In the genomic region with DNA sequence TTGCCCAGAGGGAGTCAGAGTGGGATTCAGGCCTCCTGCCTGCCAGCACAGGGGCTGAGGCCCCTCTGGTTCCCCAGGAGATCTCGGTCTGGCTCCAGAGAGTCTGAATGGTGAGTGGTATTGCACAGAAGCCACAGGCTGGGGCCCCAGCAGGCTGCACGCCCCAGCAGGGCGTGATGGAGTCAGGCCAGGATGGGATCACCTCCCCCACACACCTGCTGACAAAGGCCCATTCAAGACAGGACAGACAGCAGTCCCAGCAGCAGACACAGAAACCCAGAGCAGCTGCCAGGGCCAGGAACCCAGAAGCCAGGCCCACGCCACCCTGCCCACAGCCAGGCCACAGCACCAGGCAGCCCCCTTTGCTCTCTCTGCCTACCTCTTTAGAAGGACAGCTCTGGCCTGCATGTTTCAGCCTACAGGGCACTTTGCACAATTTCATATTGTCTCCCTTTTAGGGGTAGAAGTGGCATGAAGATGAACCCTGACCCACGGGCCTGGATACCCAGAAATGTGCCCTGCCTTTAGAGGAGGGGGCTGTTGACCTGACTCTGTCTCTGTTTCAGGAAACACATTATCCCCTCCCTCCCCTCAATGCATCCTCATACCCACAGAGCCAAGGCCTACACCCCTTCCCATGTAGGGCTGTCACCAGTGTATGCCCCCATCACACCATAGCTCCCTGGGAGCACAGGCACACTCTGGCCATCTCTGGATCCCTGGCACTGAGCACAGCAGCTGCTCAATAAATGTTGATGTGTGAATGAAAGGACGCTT, we compare ENCODE assay signal across 12 cellular contexts. TPM values are rescaled to one million over a fixed set of nuclear protein-coding genes. Genes with fewer than 3 reads are reported as not detected.
DNase-seq lines count a peak whose midpoint lies in the region; ATAC-seq and TF ChIP-seq lines count a peak whose summit lies in the region.
"Had no signal": no experiment of that assay in that cellular context is flagged by ENCODE, and none has a peak within 500 bp of the region (broad histone marks: within the 10 kb centered on the region; RNA-seq: fewer than 3 reads in every experiment).

No MANE protein-coding gene starts in this region.

- ATAC-seq in lung (ENCODE audit: insufficient read depth, low FRiP score): no peak
- ATAC-seq in GM19023 (IDR thresholded peaks at IDR 0.05; ENCODE audit: unreplicated experiment): no peak

- peak overlapping the region in 1 of 2 donors; percentile 35 for H3K27ac ChIP-seq in lung (ENCODE audit: low read depth in 1 of 2, low read length in 1 of 2)
- peak overlapping the region in 3 of 4 donors; percentile 34 to 74 (median 70) for H3K27ac ChIP-seq in tibial nerve

- 71 to 83% methylated on average over 6 of the region's 6 CpGs for WGBS in lung, 2 donors
- WGBS in tibial nerve, 2 donors: 57 to 71% methylated on average over 3 to 4 of the region's 6 CpGs

- CTCF ChIA-PET in GM10248 (lab: Yijun Ruan, JAX): interaction anchor here (1.2 kb wide), 1 partner anchor 63 kb away, joined by 3 read pairs; no protein-coding TSS in a partner anchor

- peak in 1 of 2 donors; percentile 56 for TF ChIP-seq EP300 in tibial nerve (IDR thresholded peaks at IDR 0.05)

- POLR2A ChIA-PET in GM10248 (lab: Yijun Ruan, JAX): no interaction called here

- TF ChIP-seq POLR2A in tibial nerve (IDR thresholded peaks at IDR 0.05): no peak

- H3K27me3 ChIP-seq in lung (ENCODE audit: control insufficient read depth, insufficient read depth): no peaks in the 10 kb centered on the region
- H3K27me3 ChIP-seq in tibial nerve: peaks cover 0 to 21% of the 10 kb centered on the region in 2 donors

- H3K4me3 ChIP-seq in lung: no peak overlapping the region
- no peak overlapping the region for H3K4me3 ChIP-seq in tibial nerve

- peaks cover 7 to 11% of the 10 kb centered on the region in 2 donors for H3K4me1 ChIP-seq in lung (ENCODE audit: control insufficient read depth in 2 of 2, insufficient read depth in 2 of 2, low read length in 2 of 2)
- H3K4me1 ChIP-seq in tibial nerve: peaks cover 0 to 32% (median 3%) of the 10 kb centered on the region in 4 donors

- DNase-seq in activated effector memory CD4-positive, alpha-beta T cell treated with anti-CD3 and anti-CD28 coated beads, Interleukin-2, amount 50 U/mL, for 16 hours: peak; percentile 50
- no peak for DNase-seq in activated effector memory CD4-positive, alpha-beta T cell treated with Interleukin-2 at 50 U/mL for 16 hours
- DNase-seq in NCI-H69 (lab: John Stamatoyannopoulos, UW) (peak; percentile 92), lung (ENCODE audit: low spot score) (peak; percentile 14), tibial nerve (ENCODE audit: low spot score in 2 of 2) (no peak), GM10248 (ENCODE audit: extremely low spot score) (no peak), cortex of kidney (lab: John Stamatoyannopoulos, UW) (no peak)
- DNase-seq: activated T-cell treated with anti-CD3 and anti-CD28 coated beads, Interleukin-2, amount 50 U/mL, for 72 hours; dermis blood vessel endothelial cell; stimulated activated CD4-positive, alpha-beta T cell treated with anti-CD3 and anti-CD28 coated beads, Interleukin-4, amount 100 ng/mL, for 4 hours; T1000 had no signal

- TF ChIP-seq CTCF in lung (IDR thresholded peaks at IDR 0.05; ENCODE audit: control extremely low read depth, extremely low read depth) (no peak), tibial nerve (IDR thresholded peaks at IDR 0.05) (no peak), GM10248 (IDR thresholded peaks at IDR 0.05; ENCODE audit: control extremely low read depth, extremely low read depth, low read depth, missing control alignments) (no peak)

- no peaks in the 10 kb centered on the region for H3K36me3 ChIP-seq in lung (ENCODE audit: control insufficient read depth in 2 of 2, insufficient read depth in 2 of 2, low read length in 2 of 2)
- no peaks in the 10 kb centered on the region for H3K36me3 ChIP-seq in tibial nerve

- H3K9me3 ChIP-seq in lung (ENCODE audit: control insufficient read depth in 2 of 2, insufficient read depth in 1 of 2, low read length in 1 of 2) (no peaks in the 10 kb centered on the region), tibial nerve (no peaks in the 10 kb centered on the region)

RNA-seq across cellular contexts. Expression of gene FXYD6, which starts 6.1 kb away (rescaled TPM):
- total RNA-seq in lung (10 to 100 TPM; 45.7 to 70.0 TPM), tibial nerve (10 to 100 TPM; 29.4 to 74.1 (median 65.7) TPM)
- polyA plus RNA-seq in lung: 10 to 100 TPM; 37.0 to 42.0 TPM

RNA-seq across cellular contexts. Expression of gene FXYD2, which starts 45.8 kb away (rescaled TPM):
- total RNA-seq in lung (1 to 10 TPM; 2.9 to 6.9 TPM), tibial nerve (1 to 10 TPM in 2 of 4 donors, under 1 TPM in 2; 0.39 to 1.8 (median 0.96) TPM)
- 1 to 10 TPM; 1.6 to 4.5 TPM for polyA plus RNA-seq in lung

RNA-seq across cellular contexts. Expression of gene TMPRSS13, which starts 58.8 kb away (rescaled TPM):
- total RNA-seq in lung: 1 to 10 TPM; 9.4 TPM
- polyA plus RNA-seq in lung: 1 to 10 TPM; 5.8 to 9.1 TPM
- 1 to 10 TPM in 1 of 4 donors, under 1 TPM in 1, not detected in 2; 0.60 to 1.7 TPM for total RNA-seq in tibial nerve
- total RNA-seq: dermis blood vessel endothelial cell had no signal

Comparison
In these comparisons a context has a peak if more than half of its experiments do, and no peak if none do; other contexts are left out.
1. DNase-seq: peak in activated effector memory CD4-positive, alpha-beta T cell treated with anti-CD3 and anti-CD28 coated beads, Interleukin-2, amount 50 U/mL, for 16 hours (single experiment), NCI-H69 (single experiment) and lung (single experiment); none in activated effector memory CD4-positive, alpha-beta T cell treated with Interleukin-2 at 50 U/mL for 16 hours (single experiment), tibial nerve (0 of 2), GM10248 (single experiment) and cortex of kidney (single experiment).